In genomic region chr12:3157581-3158328, GRCh38 we compare ENCODE assay signal across 1 cellular context.
TF ChIP-seq lines count a peak whose summit lies in the region.

No MANE protein-coding gene starts in this region.

TF ChIP-seq in neural cell, 6 proteins besides CTCF, POLR2A, EP300 and RAD21:
- no peak for TF ChIP-seq REST (IDR thresholded peaks at IDR 0.05; ENCODE audit: borderline replicate concordance)
- no peak for TF ChIP-seq MXI1 (conservative IDR thresholded peaks at IDR 0.05; ENCODE audit: poor library complexity, severe bottlenecking)
- TF ChIP-seq POLR2AphosphoS5 (IDR thresholded peaks at IDR 0.05): no peak
- TF ChIP-seq EZH2 (IDR thresholded peaks at IDR 0.05; ENCODE audit: borderline replicate concordance, insufficient read depth, low read length, poor library complexity, severe bottlenecking): no peak
- no peak for TF ChIP-seq TAF1 (IDR thresholded peaks at IDR 0.05; ENCODE audit: low read depth)
- TF ChIP-seq SMC3 (conservative IDR thresholded peaks at IDR 0.05; ENCODE audit: poor library complexity): no peak
